Comparison of ENCODE assay signal across 9 cellular contexts in the genomic region with DNA sequence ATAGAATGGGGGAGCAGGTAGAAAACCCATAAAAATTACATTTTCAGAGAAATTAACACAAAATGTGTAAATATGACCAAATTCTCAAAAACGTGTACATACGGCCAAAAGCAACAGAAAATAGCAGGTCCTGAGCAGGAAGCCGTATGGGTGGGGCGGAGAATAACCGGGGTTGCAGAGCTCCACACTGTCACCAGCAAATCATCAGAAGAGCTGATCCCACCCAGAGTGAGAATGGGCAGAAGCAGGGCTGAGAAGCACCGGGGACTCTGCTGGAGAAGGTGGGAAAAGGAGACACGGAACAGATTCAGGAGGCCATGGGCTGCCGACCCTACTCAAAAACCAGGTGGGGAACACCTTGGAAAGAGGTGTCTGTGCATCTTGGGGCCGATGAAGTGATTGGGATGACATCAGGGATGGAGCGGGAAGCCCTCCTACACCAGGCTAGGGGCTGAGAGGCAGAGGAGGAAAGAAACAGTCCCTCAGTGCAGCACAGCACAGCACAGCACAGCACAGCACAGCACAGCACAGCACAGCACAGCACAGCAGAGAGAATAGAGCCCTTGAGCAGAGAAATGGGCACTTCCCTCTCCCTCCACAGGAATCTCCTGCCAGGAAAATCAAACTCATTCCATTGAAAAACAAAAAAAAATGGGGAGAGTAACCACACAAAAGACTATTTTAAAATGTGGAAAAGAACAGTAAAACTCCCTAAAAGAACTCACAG. TPM values are rescaled to one million over a fixed set of nuclear protein-coding genes. Genes with fewer than 3 reads are reported as not detected.
DNase-seq lines count a peak whose midpoint lies in the region; ATAC-seq and TF ChIP-seq lines count a peak whose summit lies in the region.
"Had no signal": no experiment of that assay in that cellular context is flagged by ENCODE, and none has a peak within 500 bp of the region (broad histone marks: within the 10 kb centered on the region; RNA-seq: fewer than 3 reads in every experiment).

No MANE protein-coding gene starts in this region.

- peak; percentile 67 for ATAC-seq in GM19035 (IDR thresholded peaks at IDR 0.05; ENCODE audit: unreplicated experiment)
- peak; percentile 67 for ATAC-seq in HG03045 (IDR thresholded peaks at IDR 0.05; ENCODE audit: unreplicated experiment)
- ATAC-seq in stimulated activated effector memory CD8-positive, alpha-beta T cell treated with anti-CD3 and anti-CD28 coated beads, Interleukin-12 subunit alpha, Interleukin-12 subunit beta, amount 100 ng/mL, for 72 hours = peak; percentile 24

- peaks cover 28% of the 10 kb centered on the region for H3K4me1 Mint-ChIP-seq in stimulated activated effector memory CD8-positive, alpha-beta T cell treated with anti-CD3 and anti-CD28 coated beads, Interleukin-12 subunit alpha, Interleukin-12 subunit beta, amount 100 ng/mL, for 72 hours
- no peaks in the 10 kb centered on the region for H3K4me1 Mint-ChIP-seq in progenitor cell of endocrine pancreas (ENCODE audit: low read depth)

- peaks cover 72% of the 10 kb centered on the region for H3K79me2 ChIP-seq in hepatocyte

- H3K27ac ChIP-seq in dorsolateral prefrontal cortex (peak overlapping the region in 56 of 59 donors; percentile 0 to 86 (median 64)), hepatocyte (no peak overlapping the region)
- H3K27ac ChIP-seq: KMS-11 had no signal

- no peak overlapping the region for H3K4me3 Mint-ChIP-seq in stimulated activated effector memory CD8-positive, alpha-beta T cell treated with anti-CD3 and anti-CD28 coated beads, Interleukin-12 subunit alpha, Interleukin-12 subunit beta, amount 100 ng/mL, for 72 hours
- no peak overlapping the region for H3K4me3 Mint-ChIP-seq in progenitor cell of endocrine pancreas (ENCODE audit: low read depth)

- H3K27me3 Mint-ChIP-seq in progenitor cell of endocrine pancreas = no peaks in the 10 kb centered on the region

- no peaks in the 10 kb centered on the region for H3K9me3 ChIP-seq in hepatocyte (ENCODE audit: low read depth)

- H3K27me3 ChIP-seq in dorsolateral prefrontal cortex (no peaks in the 10 kb centered on the region), hepatocyte (no peaks in the 10 kb centered on the region)

- H3K27ac Mint-ChIP-seq in stimulated activated effector memory CD8-positive, alpha-beta T cell treated with anti-CD3 and anti-CD28 coated beads, Interleukin-12 subunit alpha, Interleukin-12 subunit beta, amount 100 ng/mL, for 72 hours = no peak overlapping the region
- H3K27ac Mint-ChIP-seq in progenitor cell of endocrine pancreas = no peak overlapping the region

- H3K4me3 ChIP-seq in dorsolateral prefrontal cortex (peak overlapping the region in 24 of 59 donors; percentile 4 to 47 (median 20)), hepatocyte (no peak overlapping the region)

- no peaks in the 10 kb centered on the region for H3K36me3 ChIP-seq in hepatocyte (replicated peaks; ENCODE audit: insufficient read depth, low read depth)

- intact Hi-C loops in dorsolateral prefrontal cortex (cut with DNase I) = no loop called here

- H4K20me1 ChIP-seq in hepatocyte (ENCODE audit: insufficient read depth, poor library complexity, severe bottlenecking) = peaks cover 51% of the 10 kb centered on the region

- no peak overlapping the region for H2AFZ ChIP-seq in hepatocyte

- H3K4me1 ChIP-seq in hepatocyte (ENCODE audit: insufficient read depth) = no peaks in the 10 kb centered on the region

- no peaks in the 10 kb centered on the region for H3K36me3 Mint-ChIP-seq in stimulated activated effector memory CD8-positive, alpha-beta T cell treated with anti-CD3 and anti-CD28 coated beads, Interleukin-12 subunit alpha, Interleukin-12 subunit beta, amount 100 ng/mL, for 72 hours
- H3K36me3 Mint-ChIP-seq in progenitor cell of endocrine pancreas (ENCODE audit: insufficient read depth) = peaks cover 12% of the 10 kb centered on the region

- no peak overlapping the region for H3K4me2 ChIP-seq in hepatocyte
- H3K4me2 ChIP-seq: KMS-11 had no signal

- DNase-seq in dorsolateral prefrontal cortex (peak in 1 of 10 donors; percentile 42), A172 (ENCODE audit: low spot score) (no peak), AG08396 (ENCODE audit: low spot score) (no peak), hepatocyte (ENCODE audit: low spot score) (no peak), progenitor cell of endocrine pancreas (ENCODE audit: low spot score, unreplicated experiment) (no peak)
- no peak for DNase-seq in stimulated activated effector memory CD8-positive, alpha-beta T cell treated with anti-CD3 and anti-CD28 coated beads, Interleukin-12 subunit alpha, Interleukin-12 subunit beta, amount 100 ng/mL, for 72 hours (ENCODE audit: low spot score in 2 of 2)

- no peaks in the 10 kb centered on the region for H3K9me3 Mint-ChIP-seq in stimulated activated effector memory CD8-positive, alpha-beta T cell treated with anti-CD3 and anti-CD28 coated beads, Interleukin-12 subunit alpha, Interleukin-12 subunit beta, amount 100 ng/mL, for 72 hours
- peaks cover 8% of the 10 kb centered on the region for H3K9me3 Mint-ChIP-seq in progenitor cell of endocrine pancreas (ENCODE audit: low read depth)

- TF ChIP-seq CTCF in dorsolateral prefrontal cortex (IDR thresholded peaks at IDR 0.05 in 54 of 56, conservative IDR thresholded peaks at IDR 0.05 in 2 of 56; ENCODE audit: low read depth in 1 of 56, partially characterized antibody in 56 of 56) (no peak), hepatocyte (IDR thresholded peaks at IDR 0.05; ENCODE audit: poor library complexity) (no peak), progenitor cell of endocrine pancreas (IDR thresholded peaks at IDR 0.05; ENCODE audit: unreplicated experiment) (no peak)

- H3K9me2 ChIP-seq in hepatocyte (replicated peaks; ENCODE audit: insufficient read depth) = no peaks in the 10 kb centered on the region

- WGBS in hepatocyte (ENCODE audit: low lambda C conversion rate, missing lambda C conversion rate) = 92% methylated on average over 10 of the region's 10 CpGs

RNA-seq across cellular contexts. Expression of a gene that starts 22.3 kb away (rescaled TPM):
- total RNA-seq in dorsolateral prefrontal cortex (100 to 1,000 TPM in 59 of 120 experiments, 10 to 100 TPM in 61; 62.8 to 127 (median 99.9) TPM), hepatocyte (39.3 and 41.3 TPM in 2 replicates), progenitor cell of endocrine pancreas (40.5 and 49.3 TPM in 2 replicates)
- total RNA-seq in A172 (2014; rRNA removed; shearing (Covaris generic)) = 27.3 and 35.6 TPM in 2 replicates
- polyA plus RNA-seq in hepatocyte = 38.4 and 42.0 TPM in 2 replicates

RNA-seq across cellular contexts. Expression of a gene that starts 47.4 kb away (rescaled TPM):
- total RNA-seq in dorsolateral prefrontal cortex (not detected), hepatocyte (not detected in 2 replicates), progenitor cell of endocrine pancreas (not detected in 2 replicates)
- not detected in 2 replicates for total RNA-seq in A172 (2014; rRNA removed; shearing (Covaris generic))
- not detected in 2 replicates for polyA plus RNA-seq in hepatocyte
